Comparison of ENCODE assay signal across 9 cellular contexts in the genomic region with DNA sequence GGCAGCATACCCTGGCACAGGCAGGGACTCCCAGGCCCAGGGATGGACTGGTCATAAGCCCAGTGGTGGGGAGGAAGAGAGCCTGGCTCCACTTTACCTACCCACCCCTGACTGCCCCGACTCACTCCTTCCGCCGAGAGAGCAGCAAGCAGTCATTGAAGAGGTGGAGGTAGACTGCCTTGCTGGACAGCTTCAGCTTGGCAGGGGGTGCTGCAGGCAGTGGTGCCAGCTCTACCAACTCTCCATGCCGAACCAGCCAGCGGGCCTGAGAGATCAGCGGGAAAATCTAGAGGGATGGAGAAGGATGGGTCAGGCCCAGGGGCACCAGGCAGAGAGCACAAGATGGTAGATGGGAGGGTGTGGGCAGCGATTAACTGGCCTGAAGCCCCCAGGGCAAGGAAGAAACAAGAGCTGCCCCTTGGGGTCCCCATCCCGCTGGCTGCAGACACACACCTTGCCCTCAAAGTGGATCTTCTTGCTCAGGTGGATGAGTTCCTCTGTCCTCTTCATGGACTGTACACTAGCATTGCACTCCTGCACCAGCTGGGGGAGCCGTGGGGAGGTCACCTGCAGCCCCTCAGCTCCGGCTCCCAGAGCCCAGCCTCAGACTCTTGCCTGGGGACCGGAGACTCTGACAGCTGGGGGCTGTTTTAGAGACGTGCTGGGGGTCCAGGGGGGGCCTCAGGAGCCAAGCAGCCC. TPM values are rescaled to one million over a fixed set of nuclear protein-coding genes. Genes with fewer than 3 reads are reported as not detected.
DNase-seq lines count a peak whose midpoint lies in the region; ATAC-seq and TF ChIP-seq lines count a peak whose summit lies in the region.
"Had no signal": no experiment of that assay in that cellular context is flagged by ENCODE, and none has a peak within 500 bp of the region (broad histone marks: within the 10 kb centered on the region; RNA-seq: fewer than 3 reads in every experiment).

No MANE protein-coding gene starts in this region.

- intact Hi-C loops in CD4-positive, alpha-beta T cell (cut with DNase I, micrococcal nuclease) = loop anchor here (2.0 to 10.0 kb wide), 3 partner anchors 40 to 850 kb away; partner anchors contain the start of genes NBPF1 (in 1 of the 2) and SDHB (in 1 of the 2)
- intact Hi-C loops in left ventricle myocardium superior (cut with micrococcal nuclease) = no loop called here

- H3K27me3 Mint-ChIP-seq in CD4-positive, alpha-beta T cell = no peaks in the 10 kb centered on the region
- no peaks in the 10 kb centered on the region for H3K27me3 Mint-ChIP-seq in stimulated activated memory B cell treated with anti-CD40 and anti-IgM and Interleukin-4, amounts not matched to agents 10 μg/mL and 1 μg/mL and 100 μg/mL, for 72 hours

- H3K4me3 Mint-ChIP-seq in CD4-positive, alpha-beta T cell = peak overlapping the region; percentile 76
- no peak overlapping the region for H3K4me3 Mint-ChIP-seq in stimulated activated memory B cell treated with anti-CD40 and anti-IgM and Interleukin-4, amounts not matched to agents 10 μg/mL and 1 μg/mL and 100 μg/mL, for 72 hours

- H3K27me3 ChIP-seq in CD4-positive, alpha-beta T cell (ENCODE audit: control insufficient read depth, insufficient read depth, low read length) = no peaks in the 10 kb centered on the region

- H3K9me3 Mint-ChIP-seq in CD4-positive, alpha-beta T cell = no peaks in the 10 kb centered on the region
- no peaks in the 10 kb centered on the region for H3K9me3 Mint-ChIP-seq in stimulated activated memory B cell treated with anti-CD40 and anti-IgM and Interleukin-4, amounts not matched to agents 10 μg/mL and 1 μg/mL and 100 μg/mL, for 72 hours

- H3K4me1 Mint-ChIP-seq in CD4-positive, alpha-beta T cell (ENCODE audit: low read depth) = peaks cover 12% of the 10 kb centered on the region
- peaks cover 12% of the 10 kb centered on the region for H3K4me1 Mint-ChIP-seq in stimulated activated memory B cell treated with anti-CD40 and anti-IgM and Interleukin-4, amounts not matched to agents 10 μg/mL and 1 μg/mL and 100 μg/mL, for 72 hours

- peak in 6 of 10 experiments; percentile 26 to 51 (median 30) for DNase-seq in CD4-positive, alpha-beta T cell
- peak; percentile 44 for DNase-seq in HEK293T (ENCODE audit: extremely low spot score)
- peak; percentile 47 to 53 for DNase-seq in activated CD4-positive, alpha-beta T cell treated with anti-CD3 and anti-CD28 coated beads, Interleukin-2, amount 50 U/mL, for 48 hours
- peak; percentile 67 for DNase-seq in left ventricle myocardium superior
- no peak for DNase-seq in SK-N-DZ (ENCODE audit: low spot score)

- ATAC-seq in CD4-positive, alpha-beta T cell (ENCODE audit: poor library complexity) = no peak
- ATAC-seq in left ventricle myocardium superior (peak; percentile 9), HG03439 (IDR thresholded peaks at IDR 0.05; ENCODE audit: unreplicated experiment) (no peak), HG03571 (IDR thresholded peaks at IDR 0.05; ENCODE audit: unreplicated experiment) (no peak)
- no peak for ATAC-seq in stimulated activated memory B cell treated with anti-CD40 and anti-IgM and Interleukin-4, amounts not matched to agents 10 μg/mL and 1 μg/mL and 100 μg/mL, for 72 hours

- POLR2A ChIA-PET in CD4-positive, alpha-beta T cell (lab: Charles Lee) = interaction anchor here (0.9 to 1.1 kb wide), 3 partner anchors 11 to 158 kb away, joined by 3 read pairs; no protein-coding TSS in a partner anchor
- POLR2A ChIA-PET in HEK293T (lab: Yijun Ruan, JAX) = interaction anchor here (1.3 kb wide), 1 partner anchor 40 kb away, joined by 4 read pairs; no protein-coding TSS in a partner anchor

- peak; percentile 19 for TF ChIP-seq CTCF in CD4-positive, alpha-beta T cell (IDR thresholded peaks at IDR 0.05)

- peaks cover 29% of the 10 kb centered on the region for H3K36me3 Mint-ChIP-seq in CD4-positive, alpha-beta T cell (ENCODE audit: low read depth)
- peaks cover 9% of the 10 kb centered on the region for H3K36me3 Mint-ChIP-seq in stimulated activated memory B cell treated with anti-CD40 and anti-IgM and Interleukin-4, amounts not matched to agents 10 μg/mL and 1 μg/mL and 100 μg/mL, for 72 hours

- no peak overlapping the region for H3K27ac Mint-ChIP-seq in CD4-positive, alpha-beta T cell
- H3K27ac Mint-ChIP-seq in stimulated activated memory B cell treated with anti-CD40 and anti-IgM and Interleukin-4, amounts not matched to agents 10 μg/mL and 1 μg/mL and 100 μg/mL, for 72 hours = no peak overlapping the region

- no peak overlapping the region for H3K27ac ChIP-seq in CD4-positive, alpha-beta T cell (ENCODE audit: low read depth, low read length)

- H3K9me3 ChIP-seq in CD4-positive, alpha-beta T cell (ENCODE audit: control insufficient read depth, low read length) = no peaks in the 10 kb centered on the region

- CTCF ChIA-PET in CD4-positive, alpha-beta T cell (lab: Charles Lee) = interaction anchor here (1.0 to 2.3 kb wide), 4 partner anchors 13 to 132 kb away, joined by 3 to 7 read pairs (median 4); partner anchors contain the start of gene FAM131C
- CTCF ChIA-PET in HEK293T (lab: Yijun Ruan, JAX) = interaction anchor here (0.9 to 1.9 kb wide), 3 partner anchors 122 to 159 kb away, joined by 3 to 7 read pairs (median 6); no protein-coding TSS in a partner anchor

TF ChIP-seq in HEK293T, 16 proteins besides CTCF, POLR2A, EP300 and RAD21:
- no peak for TF ChIP-seq SP1 (IDR thresholded peaks at IDR 0.05)
- no peak for TF ChIP-seq SUZ12 (IDR thresholded peaks at IDR 0.05)
- TF ChIP-seq TARDBP (IDR thresholded peaks at IDR 0.05) = no peak
- TF ChIP-seq FOXA1 (IDR thresholded peaks at IDR 0.05) = no peak
- TF ChIP-seq L3MBTL2 (conservative IDR thresholded peaks at IDR 0.05) = no peak
- TF ChIP-seq NFRKB (IDR thresholded peaks at IDR 0.05) = no peak
- no peak for TF ChIP-seq FOXK2 (IDR thresholded peaks at IDR 0.05)
- TF ChIP-seq ELF4 (IDR thresholded peaks at IDR 0.05) = no peak
- TF ChIP-seq PKNOX1 (IDR thresholded peaks at IDR 0.05) = no peak
- TF ChIP-seq CTBP1 (IDR thresholded peaks at IDR 0.05; ENCODE audit: borderline replicate concordance) = no peak
- no peak for TF ChIP-seq ARNT (IDR thresholded peaks at IDR 0.05)
- TF ChIP-seq LEF1 (IDR thresholded peaks at IDR 0.05; ENCODE audit: borderline replicate concordance) = no peak
- TF ChIP-seq BHLHE40 (IDR thresholded peaks at IDR 0.05; ENCODE audit: borderline replicate concordance) = no peak
- no peak for TF ChIP-seq HDGF (IDR thresholded peaks at IDR 0.05; ENCODE audit: borderline replicate concordance)
- no peak for TF ChIP-seq ZNF384 (IDR thresholded peaks at IDR 0.05)

RNA-seq across cellular contexts. Expression of gene ARHGEF19, which starts 7.7 kb away (rescaled TPM):
- total RNA-seq in CD4-positive, alpha-beta T cell = 1 to 10 TPM; 3.8 to 5.8 TPM
- total RNA-seq in left ventricle myocardium superior = 2.0 TPM
- 9.4 and 19.9 TPM in 2 replicates for polyA plus RNA-seq in SK-N-DZ (2014; cell fraction: cytosol; rRNA removed)
- polyA plus RNA-seq in SK-N-DZ (2014; cell fraction: nucleus; rRNA removed) = 41.7 and 43.1 TPM in 2 replicates
- total RNA-seq: HT1080 had no signal

RNA-seq across cellular contexts. Expression of gene CPLANE2, which starts 32.2 kb away (rescaled TPM):
- total RNA-seq in CD4-positive, alpha-beta T cell = 1 to 10 TPM; 5.3 to 8.4 TPM
- 9.7 TPM for total RNA-seq in left ventricle myocardium superior
- polyA plus RNA-seq in SK-N-DZ (2014; cell fraction: cytosol; rRNA removed) = 2.0 and 2.8 TPM in 2 replicates
- 1.5 and 2.3 TPM in 2 replicates for polyA plus RNA-seq in SK-N-DZ (2014; cell fraction: nucleus; rRNA removed)

RNA-seq across cellular contexts. Expression of gene EPHA2, which starts 48.9 kb away (rescaled TPM):
- under 1 TPM in 1 of 2 experiments, not detected in 1; 0.22 TPM for total RNA-seq in CD4-positive, alpha-beta T cell
- total RNA-seq in left ventricle myocardium superior = 7.6 TPM
- polyA plus RNA-seq in SK-N-DZ (2014; cell fraction: cytosol; rRNA removed) = 0.08 TPM in 1 of 2 replicates, not detected in the other
- 0.05 TPM in 1 of 2 replicates, not detected in the other for polyA plus RNA-seq in SK-N-DZ (2014; cell fraction: nucleus; rRNA removed)
